ENCODE assay signal across 17 cellular contexts in the genomic region with DNA sequence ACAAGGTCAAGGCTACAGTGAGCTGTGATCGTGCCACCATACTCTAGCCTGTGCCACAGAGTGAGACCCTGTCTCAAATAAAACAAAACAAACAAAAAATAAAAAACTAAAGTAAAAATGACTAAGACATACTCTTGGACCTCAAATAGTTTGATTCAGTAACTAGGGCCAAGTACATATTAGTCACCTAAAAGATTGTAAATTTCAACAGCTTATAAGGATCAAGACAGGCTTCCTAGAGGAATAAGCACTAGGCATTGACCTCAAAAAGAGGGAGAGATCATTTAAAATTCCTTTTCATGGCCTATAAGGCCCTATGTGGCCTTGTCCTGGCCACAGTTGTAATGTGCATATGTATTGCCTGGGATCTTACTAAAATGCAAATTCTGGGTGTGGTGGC.
"Had no signal": no experiment of that assay in that cellular context is flagged by ENCODE, and none has a peak within 500 bp of the region (broad histone marks: within the 10 kb centered on the region; RNA-seq: fewer than 3 reads in every experiment).

No MANE protein-coding gene starts in this region.

- FAIRE-seq: endometrium, urothelium cell line had no signal

- DNase-seq: activated B cell treated with CpG ODN at 0.5 μM for 24 hours; activated CD4-positive, alpha-beta memory T cell treated with anti-CD3 and anti-CD28 coated beads for 36 hours; activated CD4-positive, alpha-beta T cell treated with anti-CD3 and anti-CD28 coated beads for 4 hours; activated CD8-positive, alpha-beta memory T cell treated with anti-CD3 and anti-CD28 coated beads, Interleukin-2, amount 10 ng/mL, durations not matched to agents 7 days and 5 days; activated naive CD8-positive, alpha-beta T cell treated with anti-CD3 and anti-CD28 coated beads, Interleukin-2, amount 10 ng/mL, durations not matched to agents 7 days and 5 days; cerebellar nuclear complex; cortex of kidney; erythroblast; left lung; posterior cingulate gyrus; stimulated activated CD4-positive, alpha-beta T cell treated with anti-CD3 and anti-CD28 coated beads, Interleukin-2, amount 100 ng/mL, for 24 hours; stimulated activated naive CD4-positive, alpha-beta T cell treated with Interleukin-2 at 50 U/mL for 16 hours; T-cell had no signal

- H3K4me3 ChIP-seq: left lung, right atrium auricular region, tibial nerve had no signal
